ENCODE assay signal across 1 cellular context in the genomic region with DNA sequence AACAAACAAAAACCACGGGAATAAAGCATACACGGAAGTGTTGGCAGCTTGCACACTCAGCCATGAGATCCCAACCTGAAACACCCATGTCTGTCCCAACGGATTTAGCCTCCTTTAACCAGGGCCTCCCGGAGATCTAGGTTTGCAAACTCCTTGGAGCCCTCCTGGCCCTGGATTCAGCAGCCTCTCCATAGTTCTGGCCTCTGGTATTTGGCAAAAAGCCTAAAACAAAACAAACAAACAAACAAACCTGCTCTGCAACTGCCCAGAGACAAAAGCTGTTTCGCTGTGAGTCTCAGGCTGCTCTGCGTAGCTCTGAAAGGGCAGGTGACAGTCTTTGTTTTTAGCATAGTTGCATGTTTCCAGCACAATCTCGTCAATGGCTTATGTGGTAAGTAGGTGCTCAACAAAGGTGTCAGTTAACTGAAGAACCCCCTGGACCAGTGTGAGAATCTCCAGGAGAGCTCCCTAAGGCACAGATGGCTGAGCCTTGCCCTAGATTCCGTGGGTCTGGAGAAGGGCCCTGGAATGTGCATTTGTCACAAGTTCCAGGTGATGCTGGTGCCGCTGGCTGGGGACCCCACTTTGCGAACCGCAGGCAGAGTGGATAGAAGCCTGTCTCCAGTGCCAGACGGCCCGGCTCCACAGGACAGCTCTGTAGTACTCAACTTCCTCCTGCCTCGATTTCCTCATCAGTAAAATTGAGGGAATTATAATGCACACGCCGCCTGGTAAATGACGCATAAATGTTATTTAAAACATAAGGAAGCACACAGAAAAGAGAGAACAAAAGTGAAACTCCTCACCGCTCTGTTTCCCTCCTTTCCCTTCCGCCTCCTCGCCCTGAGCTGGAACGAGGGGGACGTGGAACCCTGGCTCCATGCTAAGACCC.
TF ChIP-seq lines count a peak whose summit lies in the region.

No MANE protein-coding gene starts in this region.

TF ChIP-seq in A549, 52 proteins besides CTCF, POLR2A, EP300 and RAD21 (continued from another document):
- TF ChIP-seq, protein P1, sequence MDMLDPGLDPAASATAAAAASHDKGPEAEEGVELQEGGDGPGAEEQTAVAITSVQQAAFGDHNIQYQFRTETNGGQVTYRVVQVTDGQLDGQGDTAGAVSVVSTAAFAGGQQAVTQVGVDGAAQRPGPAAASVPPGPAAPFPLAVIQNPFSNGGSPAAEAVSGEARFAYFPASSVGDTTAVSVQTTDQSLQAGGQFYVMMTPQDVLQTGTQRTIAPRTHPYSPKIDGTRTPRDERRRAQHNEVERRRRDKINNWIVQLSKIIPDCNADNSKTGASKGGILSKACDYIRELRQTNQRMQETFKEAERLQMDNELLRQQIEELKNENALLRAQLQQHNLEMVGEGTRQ (IDR thresholded peaks at IDR 0.05), result no peak
- no peak for TF ChIP-seq RNF2 (IDR thresholded peaks at IDR 0.05; ENCODE audit: borderline replicate concordance, low read depth)
- no peak for TF ChIP-seq FOSL2 (IDR thresholded peaks at IDR 0.05)
- TF ChIP-seq FOSL2 (CRISPR knock-in tag; IDR thresholded peaks at IDR 0.05), result no peak
- no peak for TF ChIP-seq GATA3 (IDR thresholded peaks at IDR 0.05; ENCODE audit: borderline replicate concordance)
- TF ChIP-seq FOSB (CRISPR knock-in tag; IDR thresholded peaks at IDR 0.05), result no peak
- no peak for TF ChIP-seq KDM5A (IDR thresholded peaks at IDR 0.05)
- TF ChIP-seq, protein P2, sequence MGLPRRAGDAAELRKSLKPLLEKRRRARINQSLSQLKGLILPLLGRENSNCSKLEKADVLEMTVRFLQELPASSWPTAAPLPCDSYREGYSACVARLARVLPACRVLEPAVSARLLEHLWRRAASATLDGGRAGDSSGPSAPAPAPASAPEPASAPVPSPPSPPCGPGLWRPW (IDR thresholded peaks at IDR 0.05), result no peak
- no peak for TF ChIP-seq ZC3H11A (IDR thresholded peaks at IDR 0.05)
- no peak for TF ChIP-seq NR3C1 (IDR thresholded peaks at IDR 0.05)
- TF ChIP-seq POLR2AphosphoS2 (conservative IDR thresholded peaks at IDR 0.05; ENCODE audit: low read length), result no peak
- no peak for TF ChIP-seq TP53 (CRISPR knock-in tag; IDR thresholded peaks at IDR 0.05)
